Comparison of ENCODE assay signal across 1 cellular context in the genomic region with DNA sequence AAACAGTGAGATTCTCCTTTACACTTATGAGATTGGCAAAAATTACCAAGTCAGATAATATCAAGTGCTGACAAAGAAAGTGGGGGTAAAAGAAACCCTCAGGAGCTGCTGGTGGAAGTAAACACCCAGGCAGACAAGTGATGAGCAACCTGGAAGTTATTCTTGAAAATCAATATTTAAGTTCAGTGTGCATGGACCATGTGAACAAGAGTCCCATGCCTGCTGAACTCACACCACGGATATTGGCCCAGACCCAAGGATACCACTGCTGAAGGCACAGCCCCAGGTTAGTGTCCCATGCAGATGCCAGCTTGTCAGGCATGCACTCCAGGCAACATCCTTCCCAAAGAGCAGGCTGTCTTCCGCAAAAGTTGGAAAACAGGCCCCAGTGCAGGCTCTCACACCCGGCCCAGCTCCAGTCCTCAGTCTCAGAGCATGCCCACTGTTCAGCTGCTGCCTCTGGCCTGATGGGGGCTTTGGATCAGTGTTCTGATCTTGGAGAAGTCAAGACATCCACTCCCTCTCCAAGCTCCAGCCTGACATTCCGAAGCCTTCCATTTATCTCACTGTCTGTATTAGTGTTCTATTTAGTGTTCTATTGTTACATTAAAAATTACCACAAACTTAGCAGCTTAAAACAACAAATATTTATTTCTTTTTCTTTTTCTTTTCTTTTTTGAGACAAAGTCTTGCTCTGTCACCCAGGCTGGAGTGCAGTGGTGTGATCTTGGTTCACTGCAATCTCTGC.
TF ChIP-seq lines count a peak whose summit lies in the region.

No MANE protein-coding gene starts in this region.

TF ChIP-seq in HepG2, 621 proteins besides CTCF, POLR2A, EP300 and RAD21 (continued from another document and continues in another):
- TF ChIP-seq ZNF512B (CRISPR knock-in tag; IDR thresholded peaks at IDR 0.05; ENCODE audit: borderline replicate concordance) (no peak), TBL1XR1 (IDR thresholded peaks at IDR 0.05; ENCODE audit: borderline replicate concordance, low read length, partially characterized antibody) (peak; percentile 77), CREB1 (IDR thresholded peaks at IDR 0.05) (no peak; the same call in 1 of the 2 replicates), CREB1 (CRISPR knock-in tag; IDR thresholded peaks at IDR 0.05) (no peak), JUND (CRISPR knock-in tag; IDR thresholded peaks at IDR 0.05) (peak; percentile 92; the same call in 1 of the 2 replicates), ZNF230 (CRISPR knock-in tag; IDR thresholded peaks at IDR 0.05) (peak; percentile 69; the same call in 1 of the 2 replicates), SMC3 (IDR thresholded peaks at IDR 0.05; ENCODE audit: low read length) (peak; percentile 37; the same call in 1 of the 2 replicates), TBX2 (CRISPR knock-in tag; IDR thresholded peaks at IDR 0.05; ENCODE audit: borderline replicate concordance) (peak; percentile 83), TRIM24 (CRISPR knock-in tag; IDR thresholded peaks at IDR 0.05) (no peak), MIER3 (CRISPR knock-in tag; IDR thresholded peaks at IDR 0.05; ENCODE audit: borderline replicate concordance) (peak; percentile 96; the same call in 1 of the 2 replicates), IKZF4 (CRISPR knock-in tag; IDR thresholded peaks at IDR 0.05; ENCODE audit: borderline replicate concordance, low read depth, not compliant biosample characterization) (no peak), PRPF4 (IDR thresholded peaks at IDR 0.05; ENCODE audit: low read depth, low read length, poor library complexity, severe bottlenecking) (no peak), HNRNPL (IDR thresholded peaks at IDR 0.05; ENCODE audit: low read depth, low read length) (peak; percentile 92), ZNF589 (CRISPR knock-in tag; conservative IDR thresholded peaks at IDR 0.05) (no peak), ATF7 (IDR thresholded peaks at IDR 0.05) (no peak), ATF7 (CRISPR knock-in tag; IDR thresholded peaks at IDR 0.05) (peak; percentile 64; the same call in 1 of the 2 replicates), ZMYM4 (CRISPR knock-in tag; IDR thresholded peaks at IDR 0.05) (no peak), BRD4 (CRISPR knock-in tag; IDR thresholded peaks at IDR 0.05) (peak; percentile 96), POLR2AphosphoS2 (IDR thresholded peaks at IDR 0.05; ENCODE audit: low read depth, low read length) (no peak), ZNF674 (CRISPR knock-in tag; IDR thresholded peaks at IDR 0.05; ENCODE audit: low read depth) (no peak), ZBTB38 (CRISPR knock-in tag; IDR thresholded peaks at IDR 0.05) (peak; percentile 86), BATF2 (CRISPR knock-in tag; IDR thresholded peaks at IDR 0.05) (no peak), KLF6 (CRISPR knock-in tag; IDR thresholded peaks at IDR 0.05) (peak; percentile 59; the same call in 1 of the 2 replicates), CHD2 (IDR thresholded peaks at IDR 0.05; ENCODE audit: low read depth, low read length) (no peak), DPF2 (CRISPR knock-in tag; IDR thresholded peaks at IDR 0.05; ENCODE audit: borderline replicate concordance, low read depth) (peak; percentile 86; the same call in 1 of the 2 replicates), SYNCRIP (IDR thresholded peaks at IDR 0.05; ENCODE audit: insufficient read depth, low read depth, low read length) (no peak), FOXM1 (CRISPR knock-in tag; IDR thresholded peaks at IDR 0.05) (no peak), KAT7 (CRISPR knock-in tag; IDR thresholded peaks at IDR 0.05; ENCODE audit: borderline replicate concordance) (0 out of 2 replicates have a peak, but pooled peaks have one; percentile 37), NFKB2 (CRISPR knock-in tag; IDR thresholded peaks at IDR 0.05; ENCODE audit: borderline replicate concordance) (peak; percentile 54; the same call in 1 of the 2 replicates), HMGA1 (CRISPR knock-in tag; conservative IDR thresholded peaks at IDR 0.05) (no peak)
- TF ChIP-seq, protein P1, sequence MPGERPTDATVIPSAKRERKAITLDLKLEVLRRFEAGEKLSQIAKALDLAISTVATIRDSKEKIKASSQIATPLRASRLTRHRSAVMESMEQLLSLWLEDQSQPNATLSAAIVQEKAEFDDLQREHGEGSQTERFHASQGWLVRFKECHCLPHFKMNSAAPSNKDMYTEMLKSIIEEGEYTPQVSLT (CRISPR knock-in tag; IDR thresholded peaks at IDR 0.05; ENCODE audit: borderline replicate concordance, low read depth), result no peak
- TF ChIP-seq, protein P2, sequence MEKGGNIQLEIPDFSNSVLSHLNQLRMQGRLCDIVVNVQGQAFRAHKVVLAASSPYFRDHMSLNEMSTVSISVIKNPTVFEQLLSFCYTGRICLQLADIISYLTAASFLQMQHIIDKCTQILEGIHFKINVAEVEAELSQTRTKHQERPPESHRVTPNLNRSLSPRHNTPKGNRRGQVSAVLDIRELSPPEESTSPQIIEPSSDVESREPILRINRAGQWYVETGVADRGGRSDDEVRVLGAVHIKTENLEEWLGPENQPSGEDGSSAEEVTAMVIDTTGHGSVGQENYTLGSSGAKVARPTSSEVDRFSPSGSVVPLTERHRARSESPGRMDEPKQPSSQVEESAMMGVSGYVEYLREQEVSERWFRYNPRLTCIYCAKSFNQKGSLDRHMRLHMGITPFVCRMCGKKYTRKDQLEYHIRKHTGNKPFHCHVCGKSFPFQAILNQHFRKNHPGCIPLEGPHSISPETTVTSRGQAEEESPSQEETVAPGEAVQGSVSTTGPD (CRISPR knock-in tag; IDR thresholded peaks at IDR 0.05), result no peak
- TF ChIP-seq, protein P3, sequence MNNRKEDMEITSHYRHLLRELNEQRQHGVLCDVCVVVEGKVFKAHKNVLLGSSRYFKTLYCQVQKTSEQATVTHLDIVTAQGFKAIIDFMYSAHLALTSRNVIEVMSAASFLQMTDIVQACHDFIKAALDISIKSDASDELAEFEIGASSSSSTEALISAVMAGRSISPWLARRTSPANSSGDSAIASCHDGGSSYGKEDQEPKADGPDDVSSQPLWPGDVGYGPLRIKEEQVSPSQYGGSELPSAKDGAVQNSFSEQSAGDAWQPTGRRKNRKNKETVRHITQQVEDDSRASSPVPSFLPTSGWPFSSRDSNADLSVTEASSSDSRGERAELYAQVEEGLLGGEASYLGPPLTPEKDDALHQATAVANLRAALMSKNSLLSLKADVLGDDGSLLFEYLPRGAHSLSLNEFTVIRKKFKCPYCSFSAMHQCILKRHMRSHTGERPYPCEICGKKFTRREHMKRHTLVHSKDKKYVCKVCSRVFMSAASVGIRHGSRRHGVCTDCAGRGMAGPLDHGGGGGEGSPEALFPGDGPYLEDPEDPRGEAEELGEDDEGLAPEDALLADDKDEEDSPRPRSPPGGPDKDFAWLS (CRISPR knock-in tag; IDR thresholded peaks at IDR 0.05; ENCODE audit: borderline replicate concordance), result no peak
- TF ChIP-seq, protein P4, sequence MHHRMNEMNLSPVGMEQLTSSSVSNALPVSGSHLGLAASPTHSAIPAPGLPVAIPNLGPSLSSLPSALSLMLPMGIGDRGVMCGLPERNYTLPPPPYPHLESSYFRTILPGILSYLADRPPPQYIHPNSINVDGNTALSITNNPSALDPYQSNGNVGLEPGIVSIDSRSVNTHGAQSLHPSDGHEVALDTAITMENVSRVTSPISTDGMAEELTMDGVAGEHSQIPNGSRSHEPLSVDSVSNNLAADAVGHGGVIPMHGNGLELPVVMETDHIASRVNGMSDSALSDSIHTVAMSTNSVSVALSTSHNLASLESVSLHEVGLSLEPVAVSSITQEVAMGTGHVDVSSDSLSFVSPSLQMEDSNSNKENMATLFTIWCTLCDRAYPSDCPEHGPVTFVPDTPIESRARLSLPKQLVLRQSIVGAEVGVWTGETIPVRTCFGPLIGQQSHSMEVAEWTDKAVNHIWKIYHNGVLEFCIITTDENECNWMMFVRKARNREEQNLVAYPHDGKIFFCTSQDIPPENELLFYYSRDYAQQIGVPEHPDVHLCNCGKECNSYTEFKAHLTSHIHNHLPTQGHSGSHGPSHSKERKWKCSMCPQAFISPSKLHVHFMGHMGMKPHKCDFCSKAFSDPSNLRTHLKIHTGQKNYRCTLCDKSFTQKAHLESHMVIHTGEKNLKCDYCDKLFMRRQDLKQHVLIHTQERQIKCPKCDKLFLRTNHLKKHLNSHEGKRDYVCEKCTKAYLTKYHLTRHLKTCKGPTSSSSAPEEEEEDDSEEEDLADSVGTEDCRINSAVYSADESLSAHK (CRISPR knock-in tag; IDR thresholded peaks at IDR 0.05; ENCODE audit: borderline replicate concordance), result peak; percentile 99
- TF ChIP-seq, protein P5, sequence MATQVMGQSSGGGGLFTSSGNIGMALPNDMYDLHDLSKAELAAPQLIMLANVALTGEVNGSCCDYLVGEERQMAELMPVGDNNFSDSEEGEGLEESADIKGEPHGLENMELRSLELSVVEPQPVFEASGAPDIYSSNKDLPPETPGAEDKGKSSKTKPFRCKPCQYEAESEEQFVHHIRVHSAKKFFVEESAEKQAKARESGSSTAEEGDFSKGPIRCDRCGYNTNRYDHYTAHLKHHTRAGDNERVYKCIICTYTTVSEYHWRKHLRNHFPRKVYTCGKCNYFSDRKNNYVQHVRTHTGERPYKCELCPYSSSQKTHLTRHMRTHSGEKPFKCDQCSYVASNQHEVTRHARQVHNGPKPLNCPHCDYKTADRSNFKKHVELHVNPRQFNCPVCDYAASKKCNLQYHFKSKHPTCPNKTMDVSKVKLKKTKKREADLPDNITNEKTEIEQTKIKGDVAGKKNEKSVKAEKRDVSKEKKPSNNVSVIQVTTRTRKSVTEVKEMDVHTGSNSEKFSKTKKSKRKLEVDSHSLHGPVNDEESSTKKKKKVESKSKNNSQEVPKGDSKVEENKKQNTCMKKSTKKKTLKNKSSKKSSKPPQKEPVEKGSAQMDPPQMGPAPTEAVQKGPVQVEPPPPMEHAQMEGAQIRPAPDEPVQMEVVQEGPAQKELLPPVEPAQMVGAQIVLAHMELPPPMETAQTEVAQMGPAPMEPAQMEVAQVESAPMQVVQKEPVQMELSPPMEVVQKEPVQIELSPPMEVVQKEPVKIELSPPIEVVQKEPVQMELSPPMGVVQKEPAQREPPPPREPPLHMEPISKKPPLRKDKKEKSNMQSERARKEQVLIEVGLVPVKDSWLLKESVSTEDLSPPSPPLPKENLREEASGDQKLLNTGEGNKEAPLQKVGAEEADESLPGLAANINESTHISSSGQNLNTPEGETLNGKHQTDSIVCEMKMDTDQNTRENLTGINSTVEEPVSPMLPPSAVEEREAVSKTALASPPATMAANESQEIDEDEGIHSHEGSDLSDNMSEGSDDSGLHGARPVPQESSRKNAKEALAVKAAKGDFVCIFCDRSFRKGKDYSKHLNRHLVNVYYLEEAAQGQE (IDR thresholded peaks at IDR 0.05; ENCODE audit: borderline replicate concordance in 1 of 2, low read depth in 1 of 2, low read length in 2 of 2), result peak in 1 of 2 experiments; percentile 59; a peak in 1 of 4 replicates
- TF ChIP-seq, protein P6, sequence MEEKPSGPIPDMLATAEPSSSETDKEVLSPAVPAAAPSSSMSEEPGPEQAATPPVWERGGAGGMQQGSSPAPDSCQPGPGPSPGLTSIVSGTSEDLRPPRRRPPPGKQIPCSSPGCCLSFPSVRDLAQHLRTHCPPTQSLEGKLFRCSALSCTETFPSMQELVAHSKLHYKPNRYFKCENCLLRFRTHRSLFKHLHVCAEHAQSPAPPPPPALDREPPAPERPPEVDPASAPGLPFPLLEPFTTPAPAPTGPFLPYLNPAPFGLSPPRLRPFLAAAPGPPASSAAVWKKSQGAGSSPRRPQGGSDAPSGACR (CRISPR knock-in tag; IDR thresholded peaks at IDR 0.05), result no peak; the same call in 1 of the 2 replicates
